Comparison of ENCODE assay signal across 2 cellular contexts in genomic region chr1:228073870-228074545, GRCh38.
A peak's percentile ranks its signal among the peaks of the same experiment; 100 is the strongest.
TF ChIP-seq lines count a peak whose summit lies in the region.

No MANE protein-coding gene starts in this region.

TF ChIP-seq in SK-N-SH treated with all-trans-retinoic acid at 6 μM for 48 hours, 23 proteins besides CTCF, POLR2A, EP300 and RAD21:
- TF ChIP-seq TOX (CRISPR knock-in tag; IDR thresholded peaks at IDR 0.05; ENCODE audit: borderline replicate concordance) (no peak), POU6F1 (CRISPR knock-in tag; IDR thresholded peaks at IDR 0.05; ENCODE audit: borderline replicate concordance, low read depth) (no peak), ZNF70 (CRISPR knock-in tag; IDR thresholded peaks at IDR 0.05) (no peak), RARB (CRISPR knock-in tag; IDR thresholded peaks at IDR 0.05) (no peak), ZFP3 (CRISPR knock-in tag; IDR thresholded peaks at IDR 0.05) (no peak), OSR1 (CRISPR knock-in tag; IDR thresholded peaks at IDR 0.05) (no peak), CSDC2 (CRISPR knock-in tag; IDR thresholded peaks at IDR 0.05) (no peak), ZC3H10 (CRISPR knock-in tag; IDR thresholded peaks at IDR 0.05) (no peak), ZFP30 (CRISPR knock-in tag; IDR thresholded peaks at IDR 0.05) (no peak), TCF4 (CRISPR knock-in tag; IDR thresholded peaks at IDR 0.05; ENCODE audit: borderline replicate concordance) (no peak), SNAI2 (CRISPR knock-in tag; IDR thresholded peaks at IDR 0.05) (no peak), ISL1 (CRISPR knock-in tag; IDR thresholded peaks at IDR 0.05) (no peak), ARNTL (CRISPR knock-in tag; IDR thresholded peaks at IDR 0.05; ENCODE audit: borderline replicate concordance, low read depth) (no peak), BACH2 (CRISPR knock-in tag; IDR thresholded peaks at IDR 0.05; ENCODE audit: borderline replicate concordance) (no peak), CSRNP3 (CRISPR knock-in tag; IDR thresholded peaks at IDR 0.05) (no peak), ZNF8 (CRISPR knock-in tag; IDR thresholded peaks at IDR 0.05) (no peak), GLIS3 (CRISPR knock-in tag; IDR thresholded peaks at IDR 0.05) (no peak), TSHZ2 (CRISPR knock-in tag; IDR thresholded peaks at IDR 0.05) (no peak), PPARA (CRISPR knock-in tag; IDR thresholded peaks at IDR 0.05; ENCODE audit: borderline replicate concordance) (no peak), PATZ1 (CRISPR knock-in tag; IDR thresholded peaks at IDR 0.05; ENCODE audit: borderline replicate concordance) (no peak)

TF ChIP-seq in HepG2, 621 proteins besides CTCF, POLR2A, EP300 and RAD21:
- TF ChIP-seq DNMT1 (CRISPR knock-in tag; IDR thresholded peaks at IDR 0.05) (no peak), TAF1 (CRISPR knock-in tag; IDR thresholded peaks at IDR 0.05) (no peak), ZNF589 (CRISPR knock-in tag; conservative IDR thresholded peaks at IDR 0.05) (no peak), STAG1 (CRISPR knock-in tag; IDR thresholded peaks at IDR 0.05) (peak; percentile 55)
